Comparison of ENCODE assay signal across 14 cellular contexts in genomic region chr5:137887831-137888230, GRCh38. TPM values are rescaled to one million over a fixed set of nuclear protein-coding genes. Genes with fewer than 3 reads are reported as not detected.
A peak's percentile ranks its signal among the peaks of the same experiment; 100 is the strongest.
DNase-seq lines count a peak whose midpoint lies in the region; ATAC-seq, FAIRE-seq and TF ChIP-seq lines count a peak whose summit lies in the region.
"Had no signal": no experiment of that assay in that cellular context is flagged by ENCODE, and none has a peak within 500 bp of the region (broad histone marks: within the 10 kb centered on the region; RNA-seq: fewer than 3 reads in every experiment).

No MANE protein-coding gene starts in this region.

- CTCF ChIA-PET in CD4-positive, alpha-beta T cell (lab: Charles Lee), result no interaction called here
- CTCF ChIA-PET in naive thymus-derived CD4-positive, alpha-beta T cell (lab: Charles Lee), result no interaction called here

- no peak overlapping the region for H3K4me3 ChIP-seq in naive thymus-derived CD4-positive, alpha-beta T cell (ENCODE audit: low read length)

- no peaks in the 10 kb centered on the region for H3K36me3 ChIP-seq in naive thymus-derived CD4-positive, alpha-beta T cell (ENCODE audit: control insufficient read depth in 2 of 3, insufficient read depth in 3 of 3, low read length in 3 of 3)

- no peaks in the 10 kb centered on the region for H3K9me3 ChIP-seq in CD4-positive, alpha-beta T cell (ENCODE audit: control insufficient read depth, low read length)
- H3K9me3 ChIP-seq in naive thymus-derived CD4-positive, alpha-beta T cell (ENCODE audit: control insufficient read depth in 2 of 3, low read length in 3 of 3), result no peaks in the 10 kb centered on the region

- no peak for TF ChIP-seq CTCF in CD4-positive, alpha-beta T cell (IDR thresholded peaks at IDR 0.05)

- intact Hi-C loops in CD4-positive, alpha-beta T cell (cut with DNase I, micrococcal nuclease), result loop anchor here in 1 of 2 experiments (5.0 kb wide), 1 partner anchor 131 kb away; no protein-coding TSS in a partner anchor
- intact Hi-C loops in naive thymus-derived CD4-positive, alpha-beta T cell (cut with micrococcal nuclease), result no loop called here

- no peaks in the 10 kb centered on the region for H3K27me3 Mint-ChIP-seq in CD4-positive, alpha-beta T cell
- no peaks in the 10 kb centered on the region for H3K27me3 Mint-ChIP-seq in activated T-helper 17 cell treated with anti-CD3 and anti-CD28 coated beads, Interleukin-2, amount 50 U/mL, for 72 hours
- peaks cover 0 to 4% (median 0%) of the 10 kb centered on the region in 5 donors for H3K27me3 Mint-ChIP-seq in naive thymus-derived CD4-positive, alpha-beta T cell
- H3K27me3 Mint-ChIP-seq: type B pancreatic cell had no signal

- peaks cover 4 to 12% of the 10 kb centered on the region in 2 donors for H3K4me1 ChIP-seq in naive thymus-derived CD4-positive, alpha-beta T cell (ENCODE audit: control insufficient read depth in 2 of 2, insufficient read depth in 2 of 2, low read length in 2 of 2)

- ATAC-seq in CD4-positive, alpha-beta T cell (ENCODE audit: poor library complexity), result no peak
- ATAC-seq in activated T-helper 17 cell treated with anti-CD3 and anti-CD28 coated beads, Interleukin-2, amount 50 U/mL, for 72 hours (replicated peaks), result no peak
- no peak for ATAC-seq in naive thymus-derived CD4-positive, alpha-beta T cell
- ATAC-seq in left lobe of liver, result no peak

- POLR2A ChIA-PET in CD4-positive, alpha-beta T cell (lab: Charles Lee), result interaction anchor here (2.0 kb wide), 1 partner anchor 134 kb away, joined by 25 read pairs; the partner anchor contains the start of gene HNRNPA0
- POLR2A ChIA-PET in naive thymus-derived CD4-positive, alpha-beta T cell (lab: Charles Lee), result interaction anchor here (0.7 to 1.6 kb wide), 3 partner anchors 17 to 166 kb away, joined by 3 to 5 read pairs (median 4); partner anchors contain the start of gene HNRNPA0

- no peak overlapping the region for H3K27ac Mint-ChIP-seq in CD4-positive, alpha-beta T cell
- no peak overlapping the region for H3K27ac Mint-ChIP-seq in activated T-helper 17 cell treated with anti-CD3 and anti-CD28 coated beads, Interleukin-2, amount 50 U/mL, for 72 hours
- peak overlapping the region in 4 of 9 donors; percentile 12 to 96 (median 92) for H3K27ac Mint-ChIP-seq in naive thymus-derived CD4-positive, alpha-beta T cell
- H3K27ac Mint-ChIP-seq: type B pancreatic cell had no signal

- TF ChIP-seq POLR2A in GM12892 (IDR thresholded peaks at IDR 0.05; ENCODE audit: low read depth, low read length), result no peak

- H3K27ac ChIP-seq in CD4-positive, alpha-beta T cell (ENCODE audit: low read depth, low read length), result no peak overlapping the region
- no peak overlapping the region for H3K27ac ChIP-seq in naive thymus-derived CD4-positive, alpha-beta T cell (ENCODE audit: low read depth, low read length)

- no peaks in the 10 kb centered on the region for H3K9me3 Mint-ChIP-seq in CD4-positive, alpha-beta T cell
- H3K9me3 Mint-ChIP-seq in activated T-helper 17 cell treated with anti-CD3 and anti-CD28 coated beads, Interleukin-2, amount 50 U/mL, for 72 hours, result no peaks in the 10 kb centered on the region
- H3K9me3 Mint-ChIP-seq in naive thymus-derived CD4-positive, alpha-beta T cell, result no peaks in the 10 kb centered on the region

- peaks cover 29% of the 10 kb centered on the region for H3K4me1 Mint-ChIP-seq in CD4-positive, alpha-beta T cell (ENCODE audit: low read depth)
- peaks cover 10% of the 10 kb centered on the region for H3K4me1 Mint-ChIP-seq in activated T-helper 17 cell treated with anti-CD3 and anti-CD28 coated beads, Interleukin-2, amount 50 U/mL, for 72 hours
- H3K4me1 Mint-ChIP-seq in naive thymus-derived CD4-positive, alpha-beta T cell, result peaks cover 9 to 37% (median 25%) of the 10 kb centered on the region in 7 donors

- H3K36me3 Mint-ChIP-seq in CD4-positive, alpha-beta T cell (ENCODE audit: low read depth), result peaks cover 6% of the 10 kb centered on the region
- H3K36me3 Mint-ChIP-seq in activated T-helper 17 cell treated with anti-CD3 and anti-CD28 coated beads, Interleukin-2, amount 50 U/mL, for 72 hours (ENCODE audit: low read depth), result no peaks in the 10 kb centered on the region
- H3K36me3 Mint-ChIP-seq in naive thymus-derived CD4-positive, alpha-beta T cell, result no peaks in the 10 kb centered on the region
- H3K36me3 Mint-ChIP-seq: type B pancreatic cell had no signal

- H3K4me3 Mint-ChIP-seq in CD4-positive, alpha-beta T cell, result peak overlapping the region; percentile 86
- peak overlapping the region; percentile 91 for H3K4me3 Mint-ChIP-seq in activated T-helper 17 cell treated with anti-CD3 and anti-CD28 coated beads, Interleukin-2, amount 50 U/mL, for 72 hours
- H3K4me3 Mint-ChIP-seq in naive thymus-derived CD4-positive, alpha-beta T cell, result peak overlapping the region; percentile 21 to 93 (median 86)

- DNase-seq in CD4-positive, alpha-beta T cell, result no peak
- DNase-seq in GM12892 (ENCODE audit: insufficient read length), result no peak
- DNase-seq in naive thymus-derived CD4-positive, alpha-beta T cell, result no peak
- DNase-seq in activated effector memory CD4-positive, alpha-beta T cell treated with anti-CD3 and anti-CD28 coated beads, Interleukin-2, amount 50 U/mL, for 16 hours, result no peak
- no peak for DNase-seq in GOT3 (lab: John Stamatoyannopoulos, UW)
- DNase-seq in EL, result no peak
- DNase-seq in left lobe of liver (ENCODE audit: low spot score), result no peak
- DNase-seq: islet precursor cell, NCI-H146, NCI-H82, occipital lobe, T-helper 9 cell had no signal

- peak; percentile 24 for FAIRE-seq in GM12892 (lab: Jason Lieb, UNC)

- no peaks in the 10 kb centered on the region for H3K27me3 ChIP-seq in CD4-positive, alpha-beta T cell (ENCODE audit: control insufficient read depth, insufficient read depth, low read length)
- H3K27me3 ChIP-seq in naive thymus-derived CD4-positive, alpha-beta T cell (ENCODE audit: control insufficient read depth in 2 of 2, insufficient read depth in 2 of 2, low read length in 2 of 2), result no peaks in the 10 kb centered on the region

RNA-seq across cellular contexts. Expression of gene PKD2L2, which starts 1.4 kb away (rescaled TPM):
- total RNA-seq in CD4-positive, alpha-beta T cell, result not detected
- polyA plus RNA-seq in GM12892 (2012; ENCODE audit: missing spikeins), result 0.68 TPM
- total RNA-seq in activated T-helper 17 cell treated with anti-CD3 and anti-CD28 coated beads, Interleukin-2, amount 50 U/mL, for 72 hours, result under 1 TPM in 1 of 2 donors, not detected in 1; 0.30 TPM
- under 1 TPM in 2 of 5 experiments, not detected in 3; 0.46 TPM for total RNA-seq in naive thymus-derived CD4-positive, alpha-beta T cell
- 1 to 10 TPM in 1 of 2 donors, under 1 TPM in 1; 0.26 to 1.2 TPM for polyA plus RNA-seq in naive thymus-derived CD4-positive, alpha-beta T cell
- total RNA-seq in left lobe of liver, result not detected
- total RNA-seq: occipital lobe had no signal

RNA-seq across cellular contexts. Expression of gene MYOT, which starts 20.2 kb away (rescaled TPM):
- total RNA-seq in CD4-positive, alpha-beta T cell, result not detected
- polyA plus RNA-seq in GM12892 (2012; ENCODE audit: missing spikeins), result 2.2 TPM
- not detected for total RNA-seq in activated T-helper 17 cell treated with anti-CD3 and anti-CD28 coated beads, Interleukin-2, amount 50 U/mL, for 72 hours
- not detected for total RNA-seq in naive thymus-derived CD4-positive, alpha-beta T cell
- polyA plus RNA-seq in naive thymus-derived CD4-positive, alpha-beta T cell, result under 1 TPM in 1 of 2 donors, not detected in 1; 0.87 TPM
- not detected for total RNA-seq in left lobe of liver
